In genomic region chr6:51559059-51559458, GRCh38 we compare ENCODE assay signal across 1 cellular context.
TF ChIP-seq lines count a peak whose summit lies in the region.

No MANE protein-coding gene starts in this region.

TF ChIP-seq in H1, 55 proteins besides CTCF, POLR2A, EP300 and RAD21 (continued from another document):
- TF ChIP-seq E2F6 (IDR thresholded peaks at IDR 0.05) (no peak), ASH2L (IDR thresholded peaks at IDR 0.05; ENCODE audit: low read length) (no peak), EZH2 (IDR thresholded peaks at IDR 0.05; ENCODE audit: low read depth, low read length, severe bottlenecking) (no peak), BACH1 (IDR thresholded peaks at IDR 0.05; ENCODE audit: low read length) (no peak), TEAD4 (IDR thresholded peaks at IDR 0.05; ENCODE audit: low read depth, low read length) (no peak), NRF1 (IDR thresholded peaks at IDR 0.05; ENCODE audit: low read depth, low read length) (no peak), USF2 (IDR thresholded peaks at IDR 0.05; ENCODE audit: low read length) (no peak), CHD1 (IDR thresholded peaks at IDR 0.05; ENCODE audit: low read depth, low read length) (no peak), SP4 (IDR thresholded peaks at IDR 0.05; ENCODE audit: low read length) (no peak)
